Comparison of ENCODE assay signal across 1 cellular context in the genomic region with DNA sequence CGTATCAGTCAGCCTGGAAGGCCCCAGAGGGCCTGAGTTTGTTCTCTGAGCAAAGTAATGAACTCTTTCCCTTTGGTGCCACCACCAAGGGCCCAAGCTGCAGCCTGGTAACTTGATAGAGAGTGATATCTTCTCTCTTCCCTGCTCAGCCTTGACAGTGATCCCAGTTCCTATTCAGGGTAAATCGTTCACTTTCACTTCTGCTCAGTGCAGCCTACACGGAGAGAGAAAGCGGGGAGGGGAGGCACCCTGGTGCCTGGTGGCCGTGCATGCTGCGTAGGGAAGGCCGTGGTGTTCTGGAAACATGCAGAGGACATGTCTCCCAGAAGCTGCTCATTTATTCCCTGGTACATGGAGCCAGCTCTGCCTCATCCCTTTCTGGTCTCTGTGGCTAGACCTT.
TF ChIP-seq lines count a peak whose summit lies in the region.

No MANE protein-coding gene starts in this region.

TF ChIP-seq in K562, 482 proteins besides CTCF, POLR2A, EP300 and RAD21 (continued from another document):
- TF ChIP-seq, protein P1, sequence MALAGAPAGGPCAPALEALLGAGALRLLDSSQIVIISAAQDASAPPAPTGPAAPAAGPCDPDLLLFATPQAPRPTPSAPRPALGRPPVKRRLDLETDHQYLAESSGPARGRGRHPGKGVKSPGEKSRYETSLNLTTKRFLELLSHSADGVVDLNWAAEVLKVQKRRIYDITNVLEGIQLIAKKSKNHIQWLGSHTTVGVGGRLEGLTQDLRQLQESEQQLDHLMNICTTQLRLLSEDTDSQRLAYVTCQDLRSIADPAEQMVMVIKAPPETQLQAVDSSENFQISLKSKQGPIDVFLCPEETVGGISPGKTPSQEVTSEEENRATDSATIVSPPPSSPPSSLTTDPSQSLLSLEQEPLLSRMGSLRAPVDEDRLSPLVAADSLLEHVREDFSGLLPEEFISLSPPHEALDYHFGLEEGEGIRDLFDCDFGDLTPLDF (CRISPR knock-in tag; IDR thresholded peaks at IDR 0.05) = no peak
- TF ChIP-seq ZNF561 (CRISPR knock-in tag; conservative IDR thresholded peaks at IDR 0.05) (no peak), MYC (IDR thresholded peaks at IDR 0.05; ENCODE audit: low read depth, low read length) (no peak), MYC (CRISPR knock-in tag; IDR thresholded peaks at IDR 0.05; ENCODE audit: borderline replicate concordance, low read depth) (no peak), JUN (IDR thresholded peaks at IDR 0.05; ENCODE audit: borderline replicate concordance, low read depth, low read length) (no peak), JUN (CRISPR knock-in tag; IDR thresholded peaks at IDR 0.05; ENCODE audit: borderline replicate concordance) (no peak), ZNF444 (CRISPR knock-in tag; IDR thresholded peaks at IDR 0.05) (no peak), TSC22D4 (tag; IDR thresholded peaks at IDR 0.05) (no peak), CTBP1 (IDR thresholded peaks at IDR 0.05; ENCODE audit: borderline replicate concordance) (no peak), KAT8 (IDR thresholded peaks at IDR 0.05; ENCODE audit: low read depth) (no peak), PURB (CRISPR knock-in tag; IDR thresholded peaks at IDR 0.05; ENCODE audit: low read depth) (no peak), ZSCAN32 (CRISPR knock-in tag; IDR thresholded peaks at IDR 0.05) (no peak), ZNF589 (CRISPR knock-in tag; IDR thresholded peaks at IDR 0.05; ENCODE audit: low read depth) (peak; percentile 22; the same call in 1 of the 2 replicates), NELFE (IDR thresholded peaks at IDR 0.05; ENCODE audit: insufficient read depth, insufficient read length) (no peak), EWSR1 (IDR thresholded peaks at IDR 0.05; ENCODE audit: borderline replicate concordance, low read depth, partially characterized antibody) (no peak), SRSF7 (optimal IDR thresholded peaks at IDR 0.05; ENCODE audit: low read depth, low read length) (no peak), SAP30 (IDR thresholded peaks at IDR 0.05; ENCODE audit: borderline replicate concordance, insufficient read depth, low read depth, low read length, poor library complexity, severe bottlenecking) (no peak), NR4A1 (CRISPR knock-in tag; IDR thresholded peaks at IDR 0.05) (no peak), NR4A1 (tag; IDR thresholded peaks at IDR 0.05) (no peak), PRMT5 (CRISPR knock-in tag; IDR thresholded peaks at IDR 0.05) (no peak), NFXL1 (CRISPR knock-in tag; IDR thresholded peaks at IDR 0.05) (no peak)
- TF ChIP-seq, protein P2, sequence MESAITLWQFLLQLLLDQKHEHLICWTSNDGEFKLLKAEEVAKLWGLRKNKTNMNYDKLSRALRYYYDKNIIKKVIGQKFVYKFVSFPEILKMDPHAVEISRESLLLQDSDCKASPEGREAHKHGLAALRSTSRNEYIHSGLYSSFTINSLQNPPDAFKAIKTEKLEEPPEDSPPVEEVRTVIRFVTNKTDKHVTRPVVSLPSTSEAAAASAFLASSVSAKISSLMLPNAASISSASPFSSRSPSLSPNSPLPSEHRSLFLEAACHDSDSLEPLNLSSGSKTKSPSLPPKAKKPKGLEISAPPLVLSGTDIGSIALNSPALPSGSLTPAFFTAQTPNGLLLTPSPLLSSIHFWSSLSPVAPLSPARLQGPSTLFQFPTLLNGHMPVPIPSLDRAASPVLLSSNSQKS (CRISPR knock-in tag; IDR thresholded peaks at IDR 0.05) = no peak
- TF ChIP-seq, protein P3, sequence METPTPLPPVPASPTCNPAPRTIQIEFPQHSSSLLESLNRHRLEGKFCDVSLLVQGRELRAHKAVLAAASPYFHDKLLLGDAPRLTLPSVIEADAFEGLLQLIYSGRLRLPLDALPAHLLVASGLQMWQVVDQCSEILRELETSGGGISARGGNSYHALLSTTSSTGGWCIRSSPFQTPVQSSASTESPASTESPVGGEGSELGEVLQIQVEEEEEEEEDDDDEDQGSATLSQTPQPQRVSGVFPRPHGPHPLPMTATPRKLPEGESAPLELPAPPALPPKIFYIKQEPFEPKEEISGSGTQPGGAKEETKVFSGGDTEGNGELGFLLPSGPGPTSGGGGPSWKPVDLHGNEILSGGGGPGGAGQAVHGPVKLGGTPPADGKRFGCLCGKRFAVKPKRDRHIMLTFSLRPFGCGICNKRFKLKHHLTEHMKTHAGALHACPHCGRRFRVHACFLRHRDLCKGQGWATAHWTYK (CRISPR knock-in tag; IDR thresholded peaks at IDR 0.05) = peak; percentile 48; the same call in 1 of the 2 replicates
- TF ChIP-seq, protein P4, sequence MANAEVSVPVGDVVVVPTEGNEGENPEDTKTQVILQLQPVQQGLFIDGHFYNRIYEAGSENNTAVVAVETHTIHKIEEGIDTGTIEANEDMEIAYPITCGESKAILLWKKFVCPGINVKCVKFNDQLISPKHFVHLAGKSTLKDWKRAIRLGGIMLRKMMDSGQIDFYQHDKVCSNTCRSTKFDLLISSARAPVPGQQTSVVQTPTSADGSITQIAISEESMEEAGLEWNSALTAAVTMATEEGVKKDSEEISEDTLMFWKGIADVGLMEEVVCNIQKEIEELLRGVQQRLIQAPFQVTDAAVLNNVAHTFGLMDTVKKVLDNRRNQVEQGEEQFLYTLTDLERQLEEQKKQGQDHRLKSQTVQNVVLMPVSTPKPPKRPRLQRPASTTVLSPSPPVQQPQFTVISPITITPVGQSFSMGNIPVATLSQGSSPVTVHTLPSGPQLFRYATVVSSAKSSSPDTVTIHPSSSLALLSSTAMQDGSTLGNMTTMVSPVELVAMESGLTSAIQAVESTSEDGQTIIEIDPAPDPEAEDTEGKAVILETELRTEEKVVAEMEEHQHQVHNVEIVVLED (CRISPR knock-in tag; IDR thresholded peaks at IDR 0.05) = no peak
- TF ChIP-seq, protein P5, sequence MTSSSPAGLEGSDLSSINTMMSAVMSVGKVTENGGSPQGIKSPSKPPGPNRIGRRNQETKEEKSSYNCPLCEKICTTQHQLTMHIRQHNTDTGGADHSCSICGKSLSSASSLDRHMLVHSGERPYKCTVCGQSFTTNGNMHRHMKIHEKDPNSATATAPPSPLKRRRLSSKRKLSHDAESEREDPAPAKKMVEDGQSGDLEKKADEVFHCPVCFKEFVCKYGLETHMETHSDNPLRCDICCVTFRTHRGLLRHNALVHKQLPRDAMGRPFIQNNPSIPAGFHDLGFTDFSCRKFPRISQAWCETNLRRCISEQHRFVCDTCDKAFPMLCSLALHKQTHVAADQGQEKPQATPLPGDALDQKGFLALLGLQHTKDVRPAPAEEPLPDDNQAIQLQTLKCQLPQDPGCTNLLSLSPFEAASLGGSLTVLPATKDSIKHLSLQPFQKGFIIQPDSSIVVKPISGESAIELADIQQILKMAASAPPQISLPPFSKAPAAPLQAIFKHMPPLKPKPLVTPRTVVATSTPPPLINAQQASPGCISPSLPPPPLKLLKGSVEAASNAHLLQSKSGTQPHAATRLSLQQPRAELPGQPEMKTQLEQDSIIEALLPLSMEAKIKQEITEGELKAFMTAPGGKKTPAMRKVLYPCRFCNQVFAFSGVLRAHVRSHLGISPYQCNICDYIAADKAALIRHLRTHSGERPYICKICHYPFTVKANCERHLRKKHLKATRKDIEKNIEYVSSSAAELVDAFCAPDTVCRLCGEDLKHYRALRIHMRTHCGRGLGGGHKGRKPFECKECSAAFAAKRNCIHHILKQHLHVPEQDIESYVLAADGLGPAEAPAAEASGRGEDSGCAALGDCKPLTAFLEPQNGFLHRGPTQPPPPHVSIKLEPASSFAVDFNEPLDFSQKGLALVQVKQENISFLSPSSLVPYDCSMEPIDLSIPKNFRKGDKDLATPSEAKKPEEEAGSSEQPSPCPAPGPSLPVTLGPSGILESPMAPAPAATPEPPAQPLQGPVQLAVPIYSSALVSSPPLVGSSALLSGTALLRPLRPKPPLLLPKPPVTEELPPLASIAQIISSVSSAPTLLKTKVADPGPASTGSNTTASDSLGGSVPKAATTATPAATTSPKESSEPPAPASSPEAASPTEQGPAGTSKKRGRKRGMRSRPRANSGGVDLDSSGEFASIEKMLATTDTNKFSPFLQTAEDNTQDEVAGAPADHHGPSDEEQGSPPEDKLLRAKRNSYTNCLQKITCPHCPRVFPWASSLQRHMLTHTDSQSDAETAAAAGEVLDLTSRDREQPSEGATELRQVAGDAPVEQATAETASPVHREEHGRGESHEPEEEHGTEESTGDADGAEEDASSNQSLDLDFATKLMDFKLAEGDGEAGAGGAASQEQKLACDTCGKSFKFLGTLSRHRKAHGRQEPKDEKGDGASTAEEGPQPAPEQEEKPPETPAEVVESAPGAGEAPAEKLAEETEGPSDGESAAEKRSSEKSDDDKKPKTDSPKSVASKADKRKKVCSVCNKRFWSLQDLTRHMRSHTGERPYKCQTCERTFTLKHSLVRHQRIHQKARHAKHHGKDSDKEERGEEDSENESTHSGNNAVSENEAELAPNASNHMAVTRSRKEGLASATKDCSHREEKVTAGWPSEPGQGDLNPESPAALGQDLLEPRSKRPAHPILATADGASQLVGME (CRISPR knock-in tag; IDR thresholded peaks at IDR 0.05) = no peak
